9 cellular contexts compared by ENCODE assay signal in the genomic region with DNA sequence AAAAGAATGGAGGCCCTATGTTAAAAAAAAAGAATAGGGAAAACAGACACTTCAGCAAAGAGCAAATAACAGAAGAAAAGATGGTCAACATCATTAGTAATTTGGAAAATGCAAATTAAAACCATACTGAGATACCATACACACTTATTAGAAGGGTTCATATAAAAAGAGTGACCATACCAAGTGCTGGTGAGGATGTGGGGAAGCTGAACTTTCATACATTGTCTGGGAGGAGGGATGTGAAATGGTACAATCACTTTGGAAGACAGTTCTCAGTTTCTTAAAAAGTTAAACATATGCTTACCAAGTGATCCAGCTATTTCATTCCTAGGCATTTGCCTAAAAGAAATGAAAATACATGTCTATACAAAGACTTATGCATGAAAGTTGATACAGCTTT.
"Had no signal": no experiment of that assay in that cellular context is flagged by ENCODE, and none has a peak within 500 bp of the region (broad histone marks: within the 10 kb centered on the region; RNA-seq: fewer than 3 reads in every experiment).

No MANE protein-coding gene starts in this region.

- H3K4me1 Mint-ChIP-seq: IgD-negative memory B cell had no signal

- H3K36me3 Mint-ChIP-seq: IgD-negative memory B cell had no signal

- H3K27ac ChIP-seq: HL-60, KMS-11 had no signal

- H3K9ac ChIP-seq: KMS-11 had no signal

- H3K4me2 ChIP-seq: KMS-11 had no signal

- H3K4me3 Mint-ChIP-seq: IgD-negative memory B cell had no signal

- H3K27me3 Mint-ChIP-seq: IgD-negative memory B cell had no signal

- H3K27ac Mint-ChIP-seq: IgD-negative memory B cell had no signal

- FAIRE-seq: HepG2, HTR-8/SVneo had no signal

- DNase-seq: IMR-90, Karpas-422, KBM-7, KG1 had no signal

- ATAC-seq: HepG2 had no signal
